In genomic region chr16:8621572-8622314, GRCh38 we compare ENCODE assay signal across 8 cellular contexts. TPM values are rescaled to one million over a fixed set of nuclear protein-coding genes. Genes with fewer than 3 reads are reported as not detected.
DNase-seq lines count a peak whose midpoint lies in the region; ATAC-seq and TF ChIP-seq lines count a peak whose summit lies in the region.

Gene METTL22 (plus strand): TSS chr16:8621698. CDS start chr16:8625666, 3,968 bp downstream.

- H4K20me1 ChIP-seq in DND-41 (ENCODE audit: insufficient read depth, low read length): peaks cover 18% of the 10 kb centered on the region; the same call in 1 of the 2 replicates
- H4K20me1 ChIP-seq in Karpas-422 (ENCODE audit: insufficient read depth, low read depth, low read length): no peaks in the 10 kb centered on the region
- H4K20me1 ChIP-seq in fibroblast of lung (ENCODE audit: control insufficient read depth, extremely low read depth, insufficient read depth, low read length): no peaks in the 10 kb centered on the region

- H2AFZ ChIP-seq in DND-41 (ENCODE audit: low read depth, low read length): peak within 1 kb of the TSS; percentile 87
- H2AFZ ChIP-seq in Karpas-422 (ENCODE audit: low read length): peak within 1 kb of the TSS; percentile 93; the same call in 1 of the 2 replicates
- peak within 1 kb of the TSS; percentile 90 for H2AFZ ChIP-seq in fibroblast of lung (ENCODE audit: low read length)

- peak within 1 kb of the TSS; percentile 87 to 96 (median 93) for H3K4me3 Mint-ChIP-seq in naive B cell
- H3K4me3 Mint-ChIP-seq in stimulated activated effector memory CD8-positive, alpha-beta T cell treated with anti-CD3 and anti-CD28 coated beads, Interleukin-12 subunit alpha, Interleukin-12 subunit beta, amount 100 ng/mL, for 72 hours: peak within 1 kb of the TSS; percentile 91

- H3K27ac ChIP-seq in DND-41 (ENCODE audit: low read length) (peak within 1 kb of the TSS; percentile 76), Karpas-422 (ENCODE audit: low read length) (0 out of 2 replicates have a peak within 1 kb of the TSS, but pooled peaks have one; percentile 15), fibroblast of lung (ENCODE audit: insufficient read depth, low read length) (peak within 1 kb of the TSS; percentile 97)

- H3K27ac Mint-ChIP-seq in naive B cell: peak within 1 kb of the TSS; percentile 54 to 94 (median 86)
- H3K27ac Mint-ChIP-seq in stimulated activated effector memory CD8-positive, alpha-beta T cell treated with anti-CD3 and anti-CD28 coated beads, Interleukin-12 subunit alpha, Interleukin-12 subunit beta, amount 100 ng/mL, for 72 hours: peak within 1 kb of the TSS; percentile 94

- peak; percentile 90 for DNase-seq in DND-41
- DNase-seq in Karpas-422: peak; percentile 95
- DNase-seq in RPMI7951 (ENCODE audit: low read depth): peak; percentile 74
- peak; percentile 81 to 90 for DNase-seq in activated T-helper 1 cell treated with anti-CD3 and anti-CD28 coated beads, Interleukin-2, amount 50 U/mL, for 16 hours (ENCODE audit: low read depth in 1 of 2, low spot score in 1 of 2)
- peak; percentile 73 to 84 for DNase-seq in fibroblast of lung (ENCODE audit: low read depth in 2 of 2)
- DNase-seq in naive B cell: peak; percentile 91
- DNase-seq in stimulated activated effector memory CD8-positive, alpha-beta T cell treated with anti-CD3 and anti-CD28 coated beads, Interleukin-12 subunit alpha, Interleukin-12 subunit beta, amount 100 ng/mL, for 72 hours (ENCODE audit: low spot score in 2 of 2): peak; percentile 95 to 97

- peak within 1 kb of the TSS; percentile 75 for H3K9ac ChIP-seq in DND-41 (ENCODE audit: low read depth, low read length)
- H3K9ac ChIP-seq in Karpas-422 (ENCODE audit: low read length): peak within 1 kb of the TSS; percentile 92
- H3K9ac ChIP-seq in fibroblast of lung (ENCODE audit: insufficient read depth, low read length): peak within 1 kb of the TSS; percentile 97

- peaks cover 4 to 20% (median 12%) of the 10 kb centered on the region in 3 donors for H3K4me1 Mint-ChIP-seq in naive B cell
- peaks cover 26% of the 10 kb centered on the region for H3K4me1 Mint-ChIP-seq in stimulated activated effector memory CD8-positive, alpha-beta T cell treated with anti-CD3 and anti-CD28 coated beads, Interleukin-12 subunit alpha, Interleukin-12 subunit beta, amount 100 ng/mL, for 72 hours

- no peaks in the 10 kb centered on the region for H3K9me3 ChIP-seq in DND-41 (ENCODE audit: insufficient read depth, low read length, severe bottlenecking)
- H3K9me3 ChIP-seq in Karpas-422 (ENCODE audit: low read length): no peaks in the 10 kb centered on the region
- H3K9me3 ChIP-seq in fibroblast of lung (ENCODE audit: control insufficient read depth, insufficient read depth, low read depth, low read length): no peaks in the 10 kb centered on the region

- peaks cover 3 to 21% (median 14%) of the 10 kb centered on the region in 3 donors for H3K27me3 Mint-ChIP-seq in naive B cell

- H3K4me3 ChIP-seq in DND-41 (ENCODE audit: low read depth in 1 of 2, low read length in 2 of 2) (peak within 1 kb of the TSS; percentile 71 to 81), Karpas-422 (ENCODE audit: low read length) (peak within 1 kb of the TSS; percentile 97), fibroblast of lung (replicated peaks in 1 of 4; ENCODE audit: control extremely low read depth in 1 of 4, insufficient read depth in 1 of 4, low read depth in 3 of 4, low read length in 4 of 4) (peak within 1 kb of the TSS; percentile 85 to 97 (median 88))

- TF ChIP-seq CTCF in DND-41 (IDR thresholded peaks at IDR 0.05; ENCODE audit: borderline replicate concordance, extremely low read depth, low read length, poor library complexity, severe bottlenecking) (no peak), fibroblast of lung (conservative IDR thresholded peaks at IDR 0.05 in 1 of 2, IDR thresholded peaks at IDR 0.05 in 1 of 2; ENCODE audit: low read depth in 1 of 2, low read length in 2 of 2) (no peak)

- H3K27me3 ChIP-seq in DND-41 (ENCODE audit: insufficient read depth, low read length, poor library complexity): peaks cover 15% of the 10 kb centered on the region
- no peaks in the 10 kb centered on the region for H3K27me3 ChIP-seq in Karpas-422 (ENCODE audit: low read length)
- H3K27me3 ChIP-seq in fibroblast of lung (ENCODE audit: control insufficient read depth, insufficient read depth, low read length): no peaks in the 10 kb centered on the region

- no peaks in the 10 kb centered on the region for H3K9me2 ChIP-seq in Karpas-422 (replicated peaks; ENCODE audit: insufficient read depth, low read length)

- peaks cover 0 to 2% of the 10 kb centered on the region in 2 donors for H3K36me3 Mint-ChIP-seq in naive B cell
- H3K36me3 Mint-ChIP-seq in stimulated activated effector memory CD8-positive, alpha-beta T cell treated with anti-CD3 and anti-CD28 coated beads, Interleukin-12 subunit alpha, Interleukin-12 subunit beta, amount 100 ng/mL, for 72 hours: peaks cover 38% of the 10 kb centered on the region

- ATAC-seq in DND-41 (ENCODE audit: insufficient read depth, low read depth) (peak; percentile 92), GM21825 (IDR thresholded peaks at IDR 0.05; ENCODE audit: unreplicated experiment) (peak; percentile 90), naive B cell (ENCODE audit: low read depth in 2 of 2) (peak; percentile 97 to 98)
- ATAC-seq in stimulated activated effector memory CD8-positive, alpha-beta T cell treated with anti-CD3 and anti-CD28 coated beads, Interleukin-12 subunit alpha, Interleukin-12 subunit beta, amount 100 ng/mL, for 72 hours: peak; percentile 93

- H3K4me2 ChIP-seq in DND-41 (ENCODE audit: insufficient read depth, low read length): peak within 1 kb of the TSS; percentile 88
- H3K4me2 ChIP-seq in Karpas-422 (ENCODE audit: low read depth, low read length, poor library complexity, severe bottlenecking): peak within 1 kb of the TSS; percentile 87
- H3K4me2 ChIP-seq in fibroblast of lung (ENCODE audit: extremely low read depth, insufficient read depth, low read length): peak within 1 kb of the TSS; percentile 89

- H3K79me2 ChIP-seq in DND-41 (ENCODE audit: insufficient read depth, low read length): peaks cover 48% of the 10 kb centered on the region
- H3K79me2 ChIP-seq in Karpas-422 (ENCODE audit: low read length): peaks cover 41% of the 10 kb centered on the region
- peaks cover 30% of the 10 kb centered on the region for H3K79me2 ChIP-seq in fibroblast of lung (ENCODE audit: control insufficient read depth, insufficient read depth, low read length)

- no peaks in the 10 kb centered on the region for H3K9me3 Mint-ChIP-seq in naive B cell
- H3K9me3 Mint-ChIP-seq in stimulated activated effector memory CD8-positive, alpha-beta T cell treated with anti-CD3 and anti-CD28 coated beads, Interleukin-12 subunit alpha, Interleukin-12 subunit beta, amount 100 ng/mL, for 72 hours: no peaks in the 10 kb centered on the region

- H3K4me1 ChIP-seq in DND-41 (ENCODE audit: insufficient read depth, low read length) (peaks cover 27% of the 10 kb centered on the region), Karpas-422 (ENCODE audit: low read length) (peaks cover 46% of the 10 kb centered on the region), fibroblast of lung (ENCODE audit: control insufficient read depth, extremely low read depth, insufficient read depth, low read length) (peaks cover 2% of the 10 kb centered on the region)

- H3K36me3 ChIP-seq in DND-41 (ENCODE audit: insufficient read depth, low read length): peaks cover 25% of the 10 kb centered on the region
- peaks cover 9% of the 10 kb centered on the region; the same call in 1 of the 2 replicates for H3K36me3 ChIP-seq in Karpas-422 (ENCODE audit: insufficient read depth, low read length)
- peaks cover 5% of the 10 kb centered on the region for H3K36me3 ChIP-seq in fibroblast of lung (ENCODE audit: control insufficient read depth, insufficient read depth, low read length)

RNA-seq across cellular contexts. Expression of gene METTL22, which starts in this region (rescaled TPM):
- 42.5 and 48.9 TPM in 2 replicates for total RNA-seq in Karpas-422 (2014; rRNA removed; shearing (Covaris generic); ENCODE audit: low replicate concordance)
- total RNA-seq in RPMI7951 (2014; rRNA removed; shearing (Covaris generic)): 10.6 and 14.8 TPM in 2 replicates
- total RNA-seq in fibroblast of lung: 18.5 and 27.4 TPM in 2 replicates
- polyA plus RNA-seq in fibroblast of lung (30.7 and 30.8 TPM in 2 replicates), naive B cell (ENCODE audit: low read depth in 6 of 6) (10 to 100 TPM in 4 of 6 donors, 1 to 10 TPM in 2; 8.3 to 20.7 (median 13.7) TPM)
- 32.6 and 34.5 TPM in 2 replicates for polyA plus RNA-seq in fibroblast of lung (2012)
- 84.7 and 86.2 TPM in 2 replicates for polyA minus RNA-seq in fibroblast of lung (ENCODE audit: low replicate concordance)

Comparison
In these comparisons a context has a peak if more than half of its experiments do, and no peak if none do; other contexts are left out.
1. Peak in every context shown above with its lines: DNase-seq, ATAC-seq, H3K4me3 ChIP-seq and H3K27ac ChIP-seq.
2. H3K27ac ChIP-seq: peak in every context shown above with its lines; median percentile 97 in fibroblast of lung; 76 in DND-41; 15 in Karpas-422.